12 cellular contexts compared by ENCODE assay signal in genomic region chr4:17665346-17665745, GRCh38. TPM values are rescaled to one million over a fixed set of nuclear protein-coding genes. Genes with fewer than 3 reads are reported as not detected.
A peak's percentile ranks its signal among the peaks of the same experiment; 100 is the strongest.
DNase-seq lines count a peak whose midpoint lies in the region; ATAC-seq and TF ChIP-seq lines count a peak whose summit lies in the region.
"Had no signal": no experiment of that assay in that cellular context is flagged by ENCODE, and none has a peak within 500 bp of the region (broad histone marks: within the 10 kb centered on the region; RNA-seq: fewer than 3 reads in every experiment).

No MANE protein-coding gene starts in this region.

- in situ Hi-C loops in GM13976 (cut with MboI; ENCODE audit: low sequenced_read_pairs, unreplicated experiment): no loop called here

- TF ChIP-seq CTCF in GM13976 (IDR thresholded peaks at IDR 0.05; ENCODE audit: borderline replicate concordance, control extremely low read depth, extremely low read depth, insufficient read depth, missing control alignments): no peak

- no peaks in the 10 kb centered on the region for H3K36me3 Mint-ChIP-seq in memory B cell
- no peaks in the 10 kb centered on the region for H3K36me3 Mint-ChIP-seq in activated CD8-positive, alpha-beta memory T cell treated with anti-CD3 and anti-CD28 coated beads, Interleukin-2, amount 10 ng/mL, durations not matched to agents 7 days and 5 days

- CTCF ChIA-PET in activated CD8-positive, alpha-beta memory T cell treated with anti-CD3 and anti-CD28 coated beads, Interleukin-2, amount 10 ng/mL, durations not matched to agents 7 days and 5 days (lab: Charles Lee): no interaction called here

- H3K9me3 Mint-ChIP-seq in memory B cell: no peaks in the 10 kb centered on the region
- H3K9me3 Mint-ChIP-seq in activated CD8-positive, alpha-beta memory T cell treated with anti-CD3 and anti-CD28 coated beads, Interleukin-2, amount 10 ng/mL, durations not matched to agents 7 days and 5 days (ENCODE audit: low read depth): peaks cover 2% of the 10 kb centered on the region
- H3K9me3 Mint-ChIP-seq: activated CD8-positive, alpha-beta T cell treated with anti-CD3 and anti-CD28 coated beads for 36 hours had no signal

- H3K4me1 Mint-ChIP-seq in memory B cell: peaks cover 28% of the 10 kb centered on the region
- peaks cover 15% of the 10 kb centered on the region for H3K4me1 Mint-ChIP-seq in activated CD8-positive, alpha-beta memory T cell treated with anti-CD3 and anti-CD28 coated beads, Interleukin-2, amount 10 ng/mL, durations not matched to agents 7 days and 5 days

- DNase-seq in memory B cell (ENCODE audit: low spot score in 2 of 2) (no peak), HK-2 (ENCODE audit: unreplicated experiment) (no peak), GM13976 (ENCODE audit: low spot score) (no peak)
- DNase-seq in activated CD8-positive, alpha-beta memory T cell treated with anti-CD3 and anti-CD28 coated beads, Interleukin-2, amount 10 ng/mL, durations not matched to agents 7 days and 5 days: no peak
- DNase-seq: adrenal gland, C1 segment of cervical spinal cord, DMS53, NCI-H1048 had no signal

- peak; percentile 41 for ATAC-seq in GM18907 (IDR thresholded peaks at IDR 0.05; ENCODE audit: unreplicated experiment)
- ATAC-seq in GM21529 (IDR thresholded peaks at IDR 0.05; ENCODE audit: unreplicated experiment): peak; percentile 29
- ATAC-seq in HG03571 (IDR thresholded peaks at IDR 0.05; ENCODE audit: unreplicated experiment): peak; percentile 37
- ATAC-seq in memory B cell (ENCODE audit: low read depth): peak; percentile 22
- ATAC-seq in activated CD8-positive, alpha-beta memory T cell treated with anti-CD3 and anti-CD28 coated beads, Interleukin-2, amount 10 ng/mL, durations not matched to agents 7 days and 5 days: no peak

- H3K27ac Mint-ChIP-seq in memory B cell: no peak overlapping the region
- H3K27ac Mint-ChIP-seq in activated CD8-positive, alpha-beta memory T cell treated with anti-CD3 and anti-CD28 coated beads, Interleukin-2, amount 10 ng/mL, durations not matched to agents 7 days and 5 days: no peak overlapping the region
- H3K27ac Mint-ChIP-seq: activated CD8-positive, alpha-beta T cell treated with anti-CD3 and anti-CD28 coated beads for 36 hours had no signal

- H3K4me3 Mint-ChIP-seq in memory B cell: no peak overlapping the region
- H3K4me3 Mint-ChIP-seq in activated CD8-positive, alpha-beta memory T cell treated with anti-CD3 and anti-CD28 coated beads, Interleukin-2, amount 10 ng/mL, durations not matched to agents 7 days and 5 days: no peak overlapping the region
- H3K4me3 Mint-ChIP-seq: activated CD8-positive, alpha-beta T cell treated with anti-CD3 and anti-CD28 coated beads for 36 hours had no signal

- peaks cover 5% of the 10 kb centered on the region for H3K27me3 Mint-ChIP-seq in memory B cell
- H3K27me3 Mint-ChIP-seq in activated CD8-positive, alpha-beta memory T cell treated with anti-CD3 and anti-CD28 coated beads, Interleukin-2, amount 10 ng/mL, durations not matched to agents 7 days and 5 days: peaks cover 10% of the 10 kb centered on the region
- H3K27me3 Mint-ChIP-seq: activated CD8-positive, alpha-beta T cell treated with anti-CD3 and anti-CD28 coated beads for 36 hours had no signal

RNA-seq across cellular contexts. Expression of gene MED28, which starts 50.9 kb away (rescaled TPM):
- 10 to 100 TPM; 53.4 to 56.3 TPM for total RNA-seq in activated CD8-positive, alpha-beta memory T cell treated with anti-CD3 and anti-CD28 coated beads, Interleukin-2, amount 10 ng/mL, durations not matched to agents 7 days and 5 days
